Comparison of ENCODE assay signal across 16 cellular contexts in genomic region chr14:65369560-65369959, GRCh38. TPM values are rescaled to one million over a fixed set of nuclear protein-coding genes. Genes with fewer than 3 reads are reported as not detected.
DNase-seq lines count a peak whose midpoint lies in the region; ATAC-seq, FAIRE-seq and TF ChIP-seq lines count a peak whose summit lies in the region.
"Had no signal": no experiment of that assay in that cellular context is flagged by ENCODE, and none has a peak within 500 bp of the region (broad histone marks: within the 10 kb centered on the region; RNA-seq: fewer than 3 reads in every experiment).

No MANE protein-coding gene starts in this region.

- 0 out of 2 replicates have a peak overlapping the region, but pooled peaks have one; percentile 16 for H2AFZ ChIP-seq in K562 (ENCODE audit: low read depth, low read length)
- H2AFZ ChIP-seq: PC-9 had no signal

- H3K9me3 ChIP-seq in K562 (replicated peaks; ENCODE audit: control insufficient read depth, insufficient read depth, low read depth, low read length), result no peaks in the 10 kb centered on the region
- H3K9me3 ChIP-seq: A549 had no signal

- no peak for TF ChIP-seq RAD21 in K562 (CRISPR knock-in tag; conservative IDR thresholded peaks at IDR 0.05 in 1 of 2, IDR thresholded peaks at IDR 0.05 in 1 of 2)

- TF ChIP-seq CTCF in activated CD8-positive, alpha-beta T cell treated with anti-CD3 and anti-CD28 coated beads for 36 hours (IDR thresholded peaks at IDR 0.05), result no peak
- TF ChIP-seq CTCF in K562 (IDR thresholded peaks at IDR 0.05 in 2 of 3, conservative IDR thresholded peaks at IDR 0.05 in 1 of 3; ENCODE audit: insufficient read depth in 2 of 3, low read depth in 1 of 3, low read length in 3 of 3) (no peak), foreskin fibroblast (IDR thresholded peaks at IDR 0.05; ENCODE audit: low read depth, low read length) (no peak)

- no peak overlapping the region for H3K27ac ChIP-seq in K562 (ENCODE audit: extremely low read depth, low read depth, low read length)
- H3K27ac ChIP-seq: A549, PC-9 had no signal

- intact Hi-C loops in activated CD4-positive, alpha-beta T cell treated with anti-CD3 and anti-CD28 coated beads, Interleukin-2, amount 10 ng/mL, durations not matched to agents 24 days and 14 days (cut with micrococcal nuclease), result loop anchor here (1.0 kb wide), 1 partner anchor 10 kb away; no protein-coding TSS in a partner anchor
- intact Hi-C loops in activated CD8-positive, alpha-beta T cell treated with anti-CD3 and anti-CD28 coated beads for 36 hours (cut with micrococcal nuclease), result no loop called here
- intact Hi-C loops in K562 (cut with micrococcal nuclease), result no loop called here

- peak overlapping the region; percentile 71 for H3K27ac Mint-ChIP-seq in activated CD4-positive, alpha-beta T cell treated with anti-CD3 and anti-CD28 coated beads, Interleukin-2, amount 10 ng/mL, durations not matched to agents 24 days and 14 days
- H3K27ac Mint-ChIP-seq in activated CD8-positive, alpha-beta T cell treated with anti-CD3 and anti-CD28 coated beads for 36 hours, result peak overlapping the region; percentile 91
- H3K27ac Mint-ChIP-seq: CD14-positive monocyte, HFFc6 had no signal

- no peaks in the 10 kb centered on the region for H3K9me1 ChIP-seq in K562 (ENCODE audit: control insufficient read depth, insufficient read depth, low read length)

- no peak for TF ChIP-seq EP300 in K562 (IDR thresholded peaks at IDR 0.05; ENCODE audit: low read length)

- H3K4me3 ChIP-seq in K562 (no peak overlapping the region), foreskin fibroblast (ENCODE audit: low read depth in 1 of 2, low read length in 2 of 2) (no peak overlapping the region)
- H3K4me3 ChIP-seq: A549, GM12878, PC-9 had no signal

- H3K4me3 Mint-ChIP-seq in activated CD4-positive, alpha-beta T cell treated with anti-CD3 and anti-CD28 coated beads, Interleukin-2, amount 10 ng/mL, durations not matched to agents 24 days and 14 days, result peak overlapping the region; percentile 33
- peak overlapping the region; percentile 19 for H3K4me3 Mint-ChIP-seq in activated CD8-positive, alpha-beta T cell treated with anti-CD3 and anti-CD28 coated beads for 36 hours
- H3K4me3 Mint-ChIP-seq: CD14-positive monocyte, HFFc6 had no signal

- DNase-seq in activated CD4-positive, alpha-beta T cell treated with anti-CD3 and anti-CD28 coated beads, Interleukin-2, amount 10 ng/mL, durations not matched to agents 24 days and 14 days, result no peak
- DNase-seq in activated CD4-positive, alpha-beta T cell treated with anti-CD3 and anti-CD28 coated beads, Interleukin-2, amount 50 U/mL, for 48 hours, result no peak
- DNase-seq in GM12892 (ENCODE audit: insufficient read length) (no peak), K562 (ENCODE audit: extremely low read depth in 1 of 4, low spot score in 3 of 4) (no peak), foreskin fibroblast (no peak), SHP77 treated with DMSO at 0.1 percent for 48 hours (lab: John Stamatoyannopoulos, UW) (no peak)
- peak; percentile 55 for DNase-seq in activated CD8-positive, alpha-beta T cell treated with anti-CD3 and anti-CD28 coated beads for 36 hours
- DNase-seq: HFFc6, NCI-H146, NCI-H2107, NCI-H226, PC-9 had no signal

- in situ Hi-C loops in K562 (cut with MboI), result no loop called here

- POLR2A ChIA-PET in activated CD8-positive, alpha-beta T cell treated with anti-CD3 and anti-CD28 coated beads for 36 hours (lab: Charles Lee), result interaction anchor here (0.9 to 1.3 kb wide), 2 partner anchors 21 to 82 kb away, joined by 3 read pairs; no protein-coding TSS in a partner anchor
- POLR2A ChIA-PET in K562 (lab: Yijun Ruan, JAX), result no interaction called here

- peaks cover 58% of the 10 kb centered on the region for H3K4me1 Mint-ChIP-seq in activated CD4-positive, alpha-beta T cell treated with anti-CD3 and anti-CD28 coated beads, Interleukin-2, amount 10 ng/mL, durations not matched to agents 24 days and 14 days
- H3K4me1 Mint-ChIP-seq in activated CD8-positive, alpha-beta T cell treated with anti-CD3 and anti-CD28 coated beads for 36 hours (ENCODE audit: low read depth), result peaks cover 33% of the 10 kb centered on the region

- CTCF ChIA-PET in activated CD8-positive, alpha-beta T cell treated with anti-CD3 and anti-CD28 coated beads for 36 hours (lab: Charles Lee), result interaction anchor here (2.3 kb wide), 1 partner anchor 83 kb away, joined by 5 read pairs; no protein-coding TSS in a partner anchor
- CTCF ChIA-PET in K562 (lab: Yijun Ruan, JAX; ENCODE audit: low intra/inter-chr PET ratio), result no interaction called here

- H3K36me3 Mint-ChIP-seq in activated CD4-positive, alpha-beta T cell treated with anti-CD3 and anti-CD28 coated beads, Interleukin-2, amount 10 ng/mL, durations not matched to agents 24 days and 14 days (ENCODE audit: low read depth), result peaks cover 43% of the 10 kb centered on the region
- peaks cover 37% of the 10 kb centered on the region for H3K36me3 Mint-ChIP-seq in activated CD8-positive, alpha-beta T cell treated with anti-CD3 and anti-CD28 coated beads for 36 hours (ENCODE audit: low read depth)
- H3K36me3 Mint-ChIP-seq: CD14-positive monocyte had no signal

- no peaks in the 10 kb centered on the region for H3K27me3 ChIP-seq in K562 (ENCODE audit: control insufficient read depth in 2 of 2, insufficient read depth in 2 of 2, low read length in 2 of 2)

- H4K20me1 ChIP-seq in K562 (replicated peaks; ENCODE audit: control insufficient read depth, insufficient read depth, low read length), result no peaks in the 10 kb centered on the region

- H3K9ac ChIP-seq in K562 (ENCODE audit: insufficient read depth in 1 of 2, low read depth in 2 of 2, low read length in 2 of 2), result no peak overlapping the region

- no peaks in the 10 kb centered on the region; a peak in 2 of 5 replicates for H3K4me1 ChIP-seq in K562 (replicated peaks in 1 of 2; ENCODE audit: control insufficient read depth in 2 of 2, insufficient read depth in 2 of 2, low read length in 2 of 2)
- H3K4me1 ChIP-seq: A549 had no signal

- TF ChIP-seq POLR2A in GM12892 (IDR thresholded peaks at IDR 0.05; ENCODE audit: low read depth, low read length), result no peak
- TF ChIP-seq POLR2A in K562 (conservative IDR thresholded peaks at IDR 0.05), result no peak

- BruUV-seq in K562 (replicated peaks; lab: Mats Ljungman, UMichigan), result no TSS peak

- H3K4me2 ChIP-seq in K562 (ENCODE audit: insufficient read depth, low read length), result no peak overlapping the region
- H3K4me2 ChIP-seq: A549, PC-9 had no signal

- H3K9me3 Mint-ChIP-seq in activated CD4-positive, alpha-beta T cell treated with anti-CD3 and anti-CD28 coated beads, Interleukin-2, amount 10 ng/mL, durations not matched to agents 24 days and 14 days, result peaks cover 4% of the 10 kb centered on the region
- H3K9me3 Mint-ChIP-seq in activated CD8-positive, alpha-beta T cell treated with anti-CD3 and anti-CD28 coated beads for 36 hours, result no peaks in the 10 kb centered on the region
- H3K9me3 Mint-ChIP-seq: CD14-positive monocyte, HFFc6 had no signal

- ATAC-seq in activated CD8-positive, alpha-beta T cell treated with anti-CD3 and anti-CD28 coated beads for 36 hours, result peak; percentile 91
- ATAC-seq in K562, result no peak
- no peak for ATAC-seq in GM21717 (IDR thresholded peaks at IDR 0.05; ENCODE audit: unreplicated experiment)
- ATAC-seq: A549, GM12878 had no signal

- WGBS in K562 (ENCODE audit: insufficient coverage, low coverage, missing lambda C conversion rate), result 60% methylated on average over 1 of the region's 1 CpG

- H3K27me3 Mint-ChIP-seq in activated CD4-positive, alpha-beta T cell treated with anti-CD3 and anti-CD28 coated beads, Interleukin-2, amount 10 ng/mL, durations not matched to agents 24 days and 14 days, result no peaks in the 10 kb centered on the region
- H3K27me3 Mint-ChIP-seq in activated CD8-positive, alpha-beta T cell treated with anti-CD3 and anti-CD28 coated beads for 36 hours, result no peaks in the 10 kb centered on the region

- FAIRE-seq in GM12892 (lab: Jason Lieb, UNC) (peak; percentile 56), K562 (lab: Jason Lieb, UNC) (no peak)
- FAIRE-seq: A549, GM12878 had no signal

- no peaks in the 10 kb centered on the region for H3K36me3 ChIP-seq in K562 (ENCODE audit: control insufficient read depth, insufficient read depth, low read length)

- H3K79me2 ChIP-seq in K562 (ENCODE audit: control insufficient read depth, insufficient read depth, low read length), result no peaks in the 10 kb centered on the region

RNA-seq across cellular contexts. Expression of gene FUT8, which starts 43.0 kb away (rescaled TPM):
- total RNA-seq in activated CD4-positive, alpha-beta T cell treated with anti-CD3 and anti-CD28 coated beads, Interleukin-2, amount 10 ng/mL, durations not matched to agents 24 days and 14 days, result 125 and 137 TPM in 2 replicates
- 44.2 TPM for polyA plus RNA-seq in GM12892 (2012; ENCODE audit: missing spikeins)
- 10 to 100 TPM; 55.7 to 61.0 TPM for total RNA-seq in activated CD8-positive, alpha-beta T cell treated with anti-CD3 and anti-CD28 coated beads for 36 hours
- total RNA-seq in K562 (2011; cell fraction: chromatin; rRNA removed; ENCODE audit: low replicate concordance), result 12.8 and 21.0 TPM in 2 replicates
- total RNA-seq in K562 (2011; cell fraction: nucleolus; rRNA removed), result 9.8 and 10.1 TPM in 2 replicates
- total RNA-seq in K562 (2011; cell fraction: nucleoplasm; rRNA removed), result 13.3 and 16.0 TPM in 2 replicates
- total RNA-seq in K562 (2014; rRNA removed) (7.8 and 9.1 TPM in 2 replicates), K562 (2014; rRNA removed; fragmentation: Illumina TruSeq; extraction: Trizol) (10.6 and 11.9 TPM in 2 replicates), K562 (2015; rRNA removed; fragmentation: Illumina TruSeq; extraction: Trizol) (14.7 and 15.2 TPM in 2 replicates), K562 (2021) (13.3 and 14.2 TPM in 2 replicates)
- polyA plus RNA-seq in K562 (2011; rRNA removed) (7.2 and 8.0 TPM in 2 replicates), K562 (2014; fragmentation: Illumina TruSeq; extraction: Trizol) (8.6 and 11.0 TPM in 2 replicates), K562 (2014; fragmentation: Nextera tagmentation; extraction: Ambion mirVana) (1 to 10 TPM; 4.1 to 6.0 TPM), K562 (2014; rRNA removed) (6.0 and 7.1 TPM in 2 replicates)
- 3.6 and 6.1 TPM in 2 replicates for polyA plus RNA-seq in K562 (2011; cell fraction: cytosol; rRNA removed)
- 4.1 and 4.7 TPM in 2 replicates for polyA plus RNA-seq in K562 (2011; cell fraction: nucleus; rRNA removed)
- polyA plus RNA-seq in K562 (2012), result 8.2 and 10.1 TPM in 2 replicates
- 13.7 and 19.0 TPM in 2 replicates for polyA minus RNA-seq in K562 (2011; rRNA and poly(A)+ RNA removed)
- 3.4 and 3.8 TPM in 2 replicates for polyA minus RNA-seq in K562 (2011; cell fraction: cytosol; rRNA and poly(A)+ RNA removed)
- polyA minus RNA-seq in K562 (2011; cell fraction: nucleus; rRNA and poly(A)+ RNA removed), result 7.3 and 12.3 TPM in 2 replicates
